Comparison of ENCODE assay signal across 1 cellular context in genomic region chr10:23384364-23384763, GRCh38.
TF ChIP-seq lines count a peak whose summit lies in the region.

No MANE protein-coding gene starts in this region.

TF ChIP-seq in SK-N-SH treated with all-trans-retinoic acid at 6 μM for 48 hours, 23 proteins besides CTCF, POLR2A, EP300 and RAD21 (continued from another document):
- no peak for TF ChIP-seq CREB5 (CRISPR knock-in tag; IDR thresholded peaks at IDR 0.05; ENCODE audit: low read depth)
